ENCODE assay signal across 1 cellular context in the genomic region with DNA sequence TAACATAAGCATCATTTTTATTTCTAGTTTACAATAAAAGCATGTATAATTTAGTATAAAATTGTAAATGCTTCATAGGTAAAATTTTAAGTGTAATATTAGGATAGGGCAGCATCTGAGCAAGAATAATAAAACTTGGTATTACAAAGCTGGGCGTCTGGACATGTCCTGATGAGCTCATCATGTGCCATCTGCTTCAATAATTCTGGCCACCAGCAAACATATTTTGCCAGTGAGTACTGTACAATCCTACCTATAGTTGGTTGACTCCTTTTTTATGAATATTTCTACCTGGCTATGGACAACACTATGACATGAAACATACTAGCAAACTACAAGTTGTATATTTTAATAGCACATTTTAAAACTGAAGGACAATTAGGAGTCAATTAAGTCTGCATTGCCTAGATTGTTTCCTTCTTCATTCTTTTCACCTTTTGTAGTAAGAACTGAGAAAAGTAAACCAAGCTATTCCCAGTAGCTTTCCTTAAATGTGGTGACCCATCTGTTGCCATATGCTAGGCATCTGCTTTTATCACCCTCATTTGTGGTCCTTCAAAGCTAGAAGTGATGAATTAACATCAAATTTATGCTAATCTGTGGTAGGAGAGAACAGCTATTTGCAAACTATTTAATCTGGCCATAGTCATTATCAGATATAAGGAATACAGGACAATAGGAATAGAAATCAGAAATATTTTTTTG.
TF ChIP-seq lines count a peak whose summit lies in the region.

No MANE protein-coding gene starts in this region.

TF ChIP-seq in IMR-90, 13 proteins besides CTCF, POLR2A, EP300 and RAD21 (continued from another document):
- TF ChIP-seq RCOR1 (IDR thresholded peaks at IDR 0.05; ENCODE audit: insufficient replicate concordance, low read length) (no peak), RFX5 (IDR thresholded peaks at IDR 0.05; ENCODE audit: low read depth, low read length) (no peak), SMC3 (IDR thresholded peaks at IDR 0.05; ENCODE audit: low read depth, low read length) (no peak), FOS (IDR thresholded peaks at IDR 0.05; ENCODE audit: low read depth, low read length) (no peak), MAFK (IDR thresholded peaks at IDR 0.05; ENCODE audit: low read depth, low read length) (no peak), CEBPB (IDR thresholded peaks at IDR 0.05; ENCODE audit: low read depth, low read length) (no peak), NFE2L2 (IDR thresholded peaks at IDR 0.05; ENCODE audit: low read depth, low read length) (no peak), MAZ (IDR thresholded peaks at IDR 0.05; ENCODE audit: borderline replicate concordance, low read depth, low read length) (no peak)
- TF ChIP-seq, protein P1, sequence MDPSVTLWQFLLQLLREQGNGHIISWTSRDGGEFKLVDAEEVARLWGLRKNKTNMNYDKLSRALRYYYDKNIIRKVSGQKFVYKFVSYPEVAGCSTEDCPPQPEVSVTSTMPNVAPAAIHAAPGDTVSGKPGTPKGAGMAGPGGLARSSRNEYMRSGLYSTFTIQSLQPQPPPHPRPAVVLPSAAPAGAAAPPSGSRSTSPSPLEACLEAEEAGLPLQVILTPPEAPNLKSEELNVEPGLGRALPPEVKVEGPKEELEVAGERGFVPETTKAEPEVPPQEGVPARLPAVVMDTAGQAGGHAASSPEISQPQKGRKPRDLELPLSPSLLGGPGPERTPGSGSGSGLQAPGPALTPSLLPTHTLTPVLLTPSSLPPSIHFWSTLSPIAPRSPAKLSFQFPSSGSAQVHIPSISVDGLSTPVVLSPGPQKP (IDR thresholded peaks at IDR 0.05; ENCODE audit: borderline replicate concordance, low read depth, low read length), result no peak
